ENCODE assay signal across 8 cellular contexts in the genomic region with DNA sequence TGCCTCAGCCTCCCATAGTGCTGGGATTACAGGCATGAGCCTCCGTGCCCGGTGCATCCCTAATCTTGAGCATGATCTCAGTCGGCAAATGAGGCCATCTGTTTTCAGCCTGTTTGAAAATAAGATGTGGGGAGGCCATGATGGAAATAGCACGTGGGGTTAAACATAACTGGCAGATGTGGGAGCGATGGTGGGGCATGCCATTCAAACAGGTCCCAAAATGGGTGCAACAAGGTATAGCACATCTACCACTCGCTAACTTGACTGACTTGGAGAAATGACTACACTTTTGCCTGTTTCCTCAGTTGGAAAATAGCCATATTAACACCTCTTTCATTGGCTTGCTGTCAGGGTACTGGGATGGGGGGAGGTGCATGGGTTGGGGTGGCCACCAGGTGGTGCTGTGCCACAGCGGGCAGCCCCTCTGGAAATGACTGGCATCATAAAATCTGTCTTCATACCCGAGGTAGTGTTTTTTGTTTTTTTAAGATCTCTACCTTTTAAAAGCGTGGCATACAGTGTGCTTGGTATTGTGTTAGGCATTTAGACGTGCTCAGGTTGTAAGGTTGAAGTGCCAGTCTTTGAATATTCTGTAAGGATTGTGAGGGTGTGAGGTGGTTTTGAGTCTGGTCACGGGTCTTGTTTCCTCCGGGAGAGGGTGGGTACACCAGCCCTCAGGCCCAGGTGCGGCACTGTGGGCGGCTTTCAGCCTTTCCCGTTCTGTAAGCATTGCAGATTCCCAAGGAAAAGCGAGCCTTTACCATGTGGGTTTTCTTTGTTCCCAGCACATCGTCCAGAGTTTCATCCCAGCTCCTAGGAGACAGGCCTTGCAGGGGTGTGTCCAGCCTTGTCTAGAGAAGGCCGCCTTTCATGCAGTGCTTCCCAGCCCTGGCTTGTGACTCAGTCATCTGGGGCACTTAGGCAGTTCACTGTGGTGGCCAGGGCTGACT. TPM values are rescaled to one million over a fixed set of nuclear protein-coding genes. Genes with fewer than 3 reads are reported as not detected.
DNase-seq lines count a peak whose midpoint lies in the region; ATAC-seq, FAIRE-seq and TF ChIP-seq lines count a peak whose summit lies in the region.

No MANE protein-coding gene starts in this region.

- WGBS in suprapubic skin: 45% methylated on average over 17 of the region's 18 CpGs

- no peaks in the 10 kb centered on the region for H3K9me3 ChIP-seq in suprapubic skin

- no peak for TF ChIP-seq EP300 in suprapubic skin (IDR thresholded peaks at IDR 0.05)

- peaks cover 41% of the 10 kb centered on the region for H3K36me3 ChIP-seq in suprapubic skin

- no peak overlapping the region for H3K4me3 ChIP-seq in HL-60 (replicated peaks; ENCODE audit: insufficient read depth, low read length)
- no peak overlapping the region for H3K4me3 ChIP-seq in fibroblast of pulmonary artery (replicated peaks; ENCODE audit: low read depth, low read length)
- no peak overlapping the region for H3K4me3 ChIP-seq in suprapubic skin

- TF ChIP-seq CTCF in D721Med (IDR thresholded peaks at IDR 0.05; ENCODE audit: insufficient read depth, missing control alignments): peak; percentile 97
- TF ChIP-seq CTCF in HL-60 (IDR thresholded peaks at IDR 0.05; ENCODE audit: insufficient read depth, low read length): peak; percentile 83
- TF ChIP-seq CTCF in fibroblast of pulmonary artery (IDR thresholded peaks at IDR 0.05; ENCODE audit: low read length, missing control alignments): peak; percentile 100
- TF ChIP-seq CTCF in suprapubic skin (IDR thresholded peaks at IDR 0.05): peak; percentile 86 to 96

- FAIRE-seq in D721Med (lab: Jason Lieb, UNC): no peak

- peak; percentile 56 for DNase-seq in D721Med (ENCODE audit: insufficient read length, low spot score)
- peak in 1 of 2 experiments; percentile 75 for DNase-seq in HL-60 (ENCODE audit: low read depth in 1 of 2, low spot score in 1 of 2)
- peak; percentile 54 for DNase-seq in RPMI7951 (ENCODE audit: low read depth)
- peak; percentile 72 for DNase-seq in activated T-helper 9 cell treated with anti-CD3 and anti-CD28 coated beads, Interleukin-2, amount 50 U/mL, for 16 hours (ENCODE audit: low read depth)
- DNase-seq in fibroblast of pulmonary artery (ENCODE audit: low read depth): peak; percentile 70
- DNase-seq in nucleus accumbens (lab: John Stamatoyannopoulos, UW): peak in 52 of 56 donors; percentile 24 to 84 (median 66)
- no peak for DNase-seq in suprapubic skin (ENCODE audit: low spot score in 2 of 2)

- no peaks in the 10 kb centered on the region for H3K27me3 ChIP-seq in HL-60 (ENCODE audit: insufficient read depth, poor library complexity, severe bottlenecking)
- H3K27me3 ChIP-seq in suprapubic skin: no peaks in the 10 kb centered on the region

- no peak overlapping the region for H3K27ac ChIP-seq in HL-60 (replicated peaks)
- H3K27ac ChIP-seq in suprapubic skin: no peak overlapping the region

- no peak for ATAC-seq in HG02840 (IDR thresholded peaks at IDR 0.05; ENCODE audit: low FRiP score, unreplicated experiment)

- no peak for TF ChIP-seq POLR2A in suprapubic skin (IDR thresholded peaks at IDR 0.05)

- peaks cover 81% of the 10 kb centered on the region for H3K4me1 ChIP-seq in suprapubic skin

RNA-seq across cellular contexts. Expression of a gene that starts 2.9 kb away (rescaled TPM):
- total RNA-seq in RPMI7951 (2014; rRNA removed; shearing (Covaris generic)): 0.96 and 2.4 TPM in 2 replicates
- 10 to 100 TPM in 1 of 4 donors, 1 to 10 TPM in 3; 5.7 to 12.0 (median 8.2) TPM for total RNA-seq in suprapubic skin

RNA-seq across cellular contexts. Expression of a gene that starts 7.0 kb away (rescaled TPM):
- total RNA-seq in RPMI7951 (2014; rRNA removed; shearing (Covaris generic)): 642 and 1,240 TPM in 2 replicates
- total RNA-seq in suprapubic skin: 1,000 to 10,000 TPM in 1 of 4 donors, 100 to 1,000 TPM in 3; 565 to 1,273 (median 679) TPM

Comparison
In these comparisons a context has a peak if more than half of its experiments do, and no peak if none do; other contexts are left out.
1. DNase-seq: peak in D721Med (single experiment), RPMI7951 (single experiment), activated T-helper 9 cell treated with anti-CD3 and anti-CD28 coated beads, Interleukin-2, amount 50 U/mL, for 16 hours (single experiment), fibroblast of pulmonary artery (single experiment) and nucleus accumbens (52 of 56); none in suprapubic skin (0 of 2).
2. Peak in every context shown above with its lines, with median percentiles within 50 percentile points of each other: CTCF ChIP-seq.